9 cellular contexts compared by ENCODE assay signal in genomic region chr2:133266075-133266925, GRCh38.
A peak's percentile ranks its signal among the peaks of the same experiment; 100 is the strongest.
DNase-seq lines count a peak whose midpoint lies in the region; ATAC-seq, FAIRE-seq and TF ChIP-seq lines count a peak whose summit lies in the region.
"Had no signal": no experiment of that assay in that cellular context is flagged by ENCODE, and none has a peak within 500 bp of the region (broad histone marks: within the 10 kb centered on the region; RNA-seq: fewer than 3 reads in every experiment).

No MANE protein-coding gene starts in this region.

- 2 to 9% (median 7%) methylated on average over 41 to 67 of the region's 67 CpGs for WGBS in small intestine, 3 donors

- H3K27ac ChIP-seq in small intestine (ENCODE audit: low read depth in 1 of 2, low read length in 1 of 2): no peak overlapping the region

- H3K9me3 ChIP-seq in small intestine (ENCODE audit: control insufficient read depth, low read depth): no peaks in the 10 kb centered on the region

- no peaks in the 10 kb centered on the region for H3K9me3 Mint-ChIP-seq in WTC11

- H3K27ac Mint-ChIP-seq in WTC11: no peak overlapping the region

- FAIRE-seq in small intestine (lab: Jason Lieb, UNC): no peak
- FAIRE-seq: TTC549 had no signal

- H3K27me3 Mint-ChIP-seq in WTC11 (ENCODE audit: low read depth): peaks cover 12% of the 10 kb centered on the region

- CTCF ChIA-PET in WTC11 (lab: Charles Lee): interaction anchor here (0.6 to 1.4 kb wide), 8 partner anchors 55 to 615 kb away, joined by 3 to 8 read pairs (median 3); no protein-coding TSS in a partner anchor

- H3K36me3 Mint-ChIP-seq in WTC11: no peaks in the 10 kb centered on the region

- peak overlapping the region; percentile 83 for H3K4me3 Mint-ChIP-seq in WTC11

- DNase-seq in H7 (peak; percentile 86), WTC11 (ENCODE audit: low spot score) (peak; percentile 76), iPS DF 19.7 (ENCODE audit: low read depth, low spot score) (peak; percentile 50), small intestine (no peak), NOMO-1 treated with dmso at 0.1 percent for 144 hours (lab: John Stamatoyannopoulos, UW; ENCODE audit: unreplicated experiment) (no peak), AML-193 (lab: John Stamatoyannopoulos, UW) (no peak)

- peaks cover 18% of the 10 kb centered on the region for H3K27me3 ChIP-seq in H7 (ENCODE audit: control insufficient read depth, insufficient read depth, low read length)
- peaks cover 2 to 4% of the 10 kb centered on the region in 2 donors for H3K27me3 ChIP-seq in small intestine (ENCODE audit: control insufficient read depth in 2 of 2, insufficient read depth in 2 of 2, low read length in 2 of 2)

- peaks cover 13% of the 10 kb centered on the region for H3K4me1 Mint-ChIP-seq in WTC11

- TF ChIP-seq CTCF in WTC11 (IDR thresholded peaks at IDR 0.05): no peak; the same call in 1 of the 2 replicates

- H3K4me3 ChIP-seq in H7 (ENCODE audit: insufficient read depth, low read depth, low read length) (peak overlapping the region; percentile 65), small intestine (ENCODE audit: low read depth in 1 of 2, low read length in 2 of 2) (peak overlapping the region; percentile 5 to 36)

- H3K36me3 ChIP-seq in H7 (replicated peaks; ENCODE audit: control insufficient read depth, insufficient read depth, low read length) (no peaks in the 10 kb centered on the region), small intestine (ENCODE audit: control insufficient read depth in 2 of 2, insufficient read depth in 2 of 2, low read length in 2 of 2) (no peaks in the 10 kb centered on the region)

- ATAC-seq in WTC11 (peak; percentile 86), GM19467 (IDR thresholded peaks at IDR 0.05; ENCODE audit: unreplicated experiment) (no peak), HG03439 (IDR thresholded peaks at IDR 0.05; ENCODE audit: unreplicated experiment) (no peak)

- POLR2A ChIA-PET in WTC11 (lab: Charles Lee): no interaction called here

- peaks cover 0 to 3% of the 10 kb centered on the region in 2 donors for H3K4me1 ChIP-seq in small intestine (ENCODE audit: control insufficient read depth in 2 of 2, insufficient read depth in 1 of 2, low read depth in 1 of 2, low read length in 1 of 2)

TF ChIP-seq in WTC11, 78 proteins besides CTCF, POLR2A, EP300 and RAD21 (continues in another document):
- TF ChIP-seq HMGXB4 (CRISPR knock-in tag; IDR thresholded peaks at IDR 0.05): peak; percentile 75; the same call in 1 of the 2 replicates
- TF ChIP-seq FOXK1 (CRISPR knock-in tag; IDR thresholded peaks at IDR 0.05): no peak; the same call in 1 of the 2 replicates
- TF ChIP-seq GTF2I (CRISPR knock-in tag; conservative IDR thresholded peaks at IDR 0.05): no peak
- no peak for TF ChIP-seq CDX4 (CRISPR knock-in tag; IDR thresholded peaks at IDR 0.05; ENCODE audit: borderline replicate concordance)
- TF ChIP-seq SMAD4 (CRISPR knock-in tag; IDR thresholded peaks at IDR 0.05): 0 out of 2 replicates have a peak, but pooled peaks have one; percentile 41
- peak; percentile 57; the same call in 1 of the 2 replicates for TF ChIP-seq MAX (CRISPR knock-in tag; IDR thresholded peaks at IDR 0.05)
- no peak for TF ChIP-seq CREB1 (CRISPR knock-in tag; IDR thresholded peaks at IDR 0.05)
- TF ChIP-seq EMX1 (CRISPR knock-in tag; IDR thresholded peaks at IDR 0.05): no peak
- TF ChIP-seq ARID4B (CRISPR knock-in tag; IDR thresholded peaks at IDR 0.05; ENCODE audit: borderline replicate concordance): peak; percentile 64; the same call in 1 of the 2 replicates
- no peak for TF ChIP-seq ZNF423 (CRISPR knock-in tag; IDR thresholded peaks at IDR 0.05)
- no peak for TF ChIP-seq ZNF138 (CRISPR knock-in tag; conservative IDR thresholded peaks at IDR 0.05)
- TF ChIP-seq SMAD3 (CRISPR knock-in tag; IDR thresholded peaks at IDR 0.05; ENCODE audit: borderline replicate concordance): no peak
- 0 out of 2 replicates have a peak, but pooled peaks have one; percentile 42 for TF ChIP-seq FOXP4 (CRISPR knock-in tag; IDR thresholded peaks at IDR 0.05)
- 0 out of 2 replicates have a peak, but pooled peaks have one; percentile 54 for TF ChIP-seq TEAD1 (CRISPR knock-in tag; IDR thresholded peaks at IDR 0.05)
- TF ChIP-seq ETV6 (CRISPR knock-in tag; IDR thresholded peaks at IDR 0.05): peak; percentile 81; the same call in 1 of the 2 replicates
- no peak for TF ChIP-seq USF2 (CRISPR knock-in tag; IDR thresholded peaks at IDR 0.05)
- 0 out of 2 replicates have a peak, but pooled peaks have one; percentile 14 for TF ChIP-seq ZBTB21 (CRISPR knock-in tag; IDR thresholded peaks at IDR 0.05; ENCODE audit: borderline replicate concordance)
- peak; percentile 58; the same call in 1 of the 2 replicates for TF ChIP-seq ZNF219 (CRISPR knock-in tag; IDR thresholded peaks at IDR 0.05; ENCODE audit: borderline replicate concordance)

Comparison
In these comparisons a context has a peak if more than half of its experiments do, and no peak if none do; other contexts are left out.
1. DNase-seq: peak in H7 (single experiment), WTC11 (single experiment) and iPS DF 19.7 (single experiment); none in small intestine (single experiment), NOMO-1 treated with dmso at 0.1 percent for 144 hours (single experiment) and AML-193 (0 of 2).